ENCODE assay signal across 2 cellular contexts in genomic region chr9:113620016-113620376, GRCh38.
TF ChIP-seq lines count a peak whose summit lies in the region.

No MANE protein-coding gene starts in this region.

TF ChIP-seq in A549, 52 proteins besides CTCF, POLR2A, EP300 and RAD21:
- TF ChIP-seq E2F6 (IDR thresholded peaks at IDR 0.05; ENCODE audit: borderline replicate concordance, low read depth) (no peak), TFCP2L1 (CRISPR knock-in tag; IDR thresholded peaks at IDR 0.05) (no peak), CEBPB (IDR thresholded peaks at IDR 0.05) (no peak), HEYL (CRISPR knock-in tag; IDR thresholded peaks at IDR 0.05) (no peak), CHD2 (IDR thresholded peaks at IDR 0.05; ENCODE audit: low read length, partially characterized antibody) (no peak), MYC (IDR thresholded peaks at IDR 0.05; ENCODE audit: borderline replicate concordance, low read length) (no peak), CBX2 (IDR thresholded peaks at IDR 0.05; ENCODE audit: borderline replicate concordance, low read depth) (no peak), RFX5 (IDR thresholded peaks at IDR 0.05) (no peak), EHF (CRISPR knock-in tag; IDR thresholded peaks at IDR 0.05) (no peak), HOXA7 (CRISPR knock-in tag; IDR thresholded peaks at IDR 0.05) (no peak), SMC3 (IDR thresholded peaks at IDR 0.05) (no peak)

TF ChIP-seq in IMR-90, 13 proteins besides CTCF, POLR2A, EP300 and RAD21 (continued from another document):
- TF ChIP-seq RCOR1 (IDR thresholded peaks at IDR 0.05; ENCODE audit: insufficient replicate concordance, low read length) (no peak), SMC3 (IDR thresholded peaks at IDR 0.05; ENCODE audit: low read depth, low read length) (no peak), RFX5 (IDR thresholded peaks at IDR 0.05; ENCODE audit: low read depth, low read length) (no peak), CEBPB (IDR thresholded peaks at IDR 0.05; ENCODE audit: low read depth, low read length) (no peak), BHLHE40 (IDR thresholded peaks at IDR 0.05; ENCODE audit: low read depth, low read length) (no peak)
